8 cellular contexts compared by ENCODE assay signal in genomic region chr3:50567386-50568182, GRCh38. TPM values are rescaled to one million over a fixed set of nuclear protein-coding genes. Genes with fewer than 3 reads are reported as not detected.
A peak's percentile ranks its signal among the peaks of the same experiment; 100 is the strongest.
DNase-seq lines count a peak whose midpoint lies in the region; ATAC-seq and TF ChIP-seq lines count a peak whose summit lies in the region.

Gene C3orf18, minus strand, starts transcription at chr3:50567747. Its CDS starts 2,048 bp downstream, at chr3:50565699.

- H3K36me3 ChIP-seq in ACC112 (ENCODE audit: insufficient read depth, low read length) (no peaks in the 10 kb centered on the region), right lobe of liver (no peaks in the 10 kb centered on the region)

- H3K9me3 ChIP-seq in right lobe of liver = no peaks in the 10 kb centered on the region

- H3K79me2 ChIP-seq in ACC112 (ENCODE audit: control insufficient read depth, insufficient read depth, low read length, unreplicated experiment) = peaks cover 6% of the 10 kb centered on the region

- H2AFZ ChIP-seq in ACC112 (ENCODE audit: low read length, unreplicated experiment) = peak within 1 kb of the TSS; percentile 92

- no peak for TF ChIP-seq POLR2A in right lobe of liver (IDR thresholded peaks at IDR 0.05)

- ATAC-seq in GM18867 (IDR thresholded peaks at IDR 0.05; ENCODE audit: unreplicated experiment) (peak; percentile 78), HG03108 (IDR thresholded peaks at IDR 0.05; ENCODE audit: unreplicated experiment) (peak; percentile 78), right lobe of liver (peak; percentile 62 to 74 (median 72))

- H3K27me3 ChIP-seq in ACC112 (ENCODE audit: insufficient read depth, low read length) (no peaks in the 10 kb centered on the region), dorsolateral prefrontal cortex (no peaks in the 10 kb centered on the region), right lobe of liver (no peaks in the 10 kb centered on the region)

- intact Hi-C loops in dorsolateral prefrontal cortex (cut with DNase I) (loop anchor here (5.0 to 10.0 kb wide), 3 partner anchors 213 to 930 kb away; partner anchors contain the start of genes CYB561D2 (in 2 of the 2), NPRL2 (in 2 of the 2) and TMEM115 (in 1 of the 2)), right lobe of liver (cut with DNase I) (no loop called here)

- H3K27ac ChIP-seq in ACC112 (ENCODE audit: low read depth, low read length) (no peak within 1 kb of the TSS), dorsolateral prefrontal cortex (peak within 1 kb of the TSS in 55 of 59 donors; percentile 2 to 96 (median 87)), right lobe of liver (peak within 1 kb of the TSS in 1 of 3 donors; percentile 79)

- H3K4me3 ChIP-seq in ACC112 (ENCODE audit: low read depth, low read length) = peak within 1 kb of the TSS; percentile 76
- peak within 1 kb of the TSS; percentile 62 to 98 (median 89) for H3K4me3 ChIP-seq in dorsolateral prefrontal cortex
- peak within 1 kb of the TSS; percentile 60 to 78 (median 63) for H3K4me3 ChIP-seq in right lobe of liver

- DNase-seq in NCI-H526 treated with DMSO at 0.1 percent for 48 hours (lab: John Stamatoyannopoulos, UW) (peak; percentile 48), dorsolateral prefrontal cortex (peak; percentile 86 to 97 (median 91)), right lobe of liver (peak; percentile 92 to 93 (median 93))
- peak; percentile 96 to 98 for DNase-seq in activated CD4-positive, alpha-beta T cell treated with anti-CD3 and anti-CD28 coated beads, Interleukin-2, amount 50 U/mL, for 48 hours
- peak; percentile 96 for DNase-seq in stimulated activated CD4-positive, alpha-beta T cell treated with anti-CD3 and anti-CD28 coated beads, Interleukin-4, amount 100 ng/mL, for 1 hour

- 16% methylated on average over 6 of the region's 54 CpGs for WGBS in right lobe of liver (ENCODE audit: insufficient coverage, low coverage, low lambda C conversion rate, missing lambda C conversion rate)

- TF ChIP-seq CTCF in dorsolateral prefrontal cortex (IDR thresholded peaks at IDR 0.05 in 54 of 56, conservative IDR thresholded peaks at IDR 0.05 in 2 of 56; ENCODE audit: low read depth in 1 of 56, partially characterized antibody in 56 of 56) (peak in 27 of 56 donors; percentile 1 to 43 (median 25)), right lobe of liver (IDR thresholded peaks at IDR 0.05) (no peak)

- H3K4me1 ChIP-seq in ACC112 (ENCODE audit: control insufficient read depth, insufficient read depth, low read length, unreplicated experiment) (peaks cover 19% of the 10 kb centered on the region), right lobe of liver (peaks cover 0 to 29% (median 8%) of the 10 kb centered on the region in 4 donors)

RNA-seq across cellular contexts. Expression of gene C3orf18, which starts in this region (rescaled TPM):
- total RNA-seq in dorsolateral prefrontal cortex (10 to 100 TPM; 22.0 to 50.0 (median 37.9) TPM), right lobe of liver (1 to 10 TPM; 2.0 to 7.8 (median 2.8) TPM)

Comparison
In these comparisons a context has a peak if more than half of its experiments do, and no peak if none do; other contexts are left out.
1. intact Hi-C loops: an anchor here in dorsolateral prefrontal cortex (5.0 to 10.0 kb wide); none called in right lobe of liver.